2 cellular contexts compared by ENCODE assay signal in genomic region chr12:117664169-117664568, GRCh38.
TF ChIP-seq lines count a peak whose summit lies in the region.

No MANE protein-coding gene starts in this region.

TF ChIP-seq in HEK293, 187 proteins besides CTCF, POLR2A, EP300 and RAD21:
- TF ChIP-seq ZNF114 (tag by site-specific recombination; IDR thresholded peaks at IDR 0.05) (no peak), ZBTB20 (tag by site-specific recombination; IDR thresholded peaks at IDR 0.05) (no peak), ZNF626 (tag by site-specific recombination; IDR thresholded peaks at IDR 0.05) (no peak), ZNF112 (tag by site-specific recombination; IDR thresholded peaks at IDR 0.05) (no peak), ZNF596 (tag by site-specific recombination; IDR thresholded peaks at IDR 0.05) (no peak), ZIC2 (tag by site-specific recombination; IDR thresholded peaks at IDR 0.05) (peak; percentile 68), KLF9 (tag by site-specific recombination; IDR thresholded peaks at IDR 0.05; ENCODE audit: low read depth) (no peak)

TF ChIP-seq in H1, 55 proteins besides CTCF, POLR2A, EP300 and RAD21:
- TF ChIP-seq TAF1 (IDR thresholded peaks at IDR 0.05; ENCODE audit: low read depth, low read length) (no peak), TEAD4 (IDR thresholded peaks at IDR 0.05; ENCODE audit: low read depth, low read length) (no peak), CBX8 (IDR thresholded peaks at IDR 0.05; ENCODE audit: borderline replicate concordance, low read depth, low read length) (no peak), MAX (IDR thresholded peaks at IDR 0.05) (no peak), RBBP5 (IDR thresholded peaks at IDR 0.05; ENCODE audit: borderline replicate concordance, low read depth, low read length) (no peak), RNF2 (IDR thresholded peaks at IDR 0.05; ENCODE audit: borderline replicate concordance, low read depth, low read length, missing control alignments, poor library complexity, severe bottlenecking) (no peak), YY1 (IDR thresholded peaks at IDR 0.05; ENCODE audit: low read depth, low read length) (no peak), JUN (IDR thresholded peaks at IDR 0.05; ENCODE audit: low read depth, low read length) (no peak), SIX5 (IDR thresholded peaks at IDR 0.05; ENCODE audit: low read depth, low read length) (no peak), TAF7 (optimal IDR thresholded peaks at IDR 0.05; ENCODE audit: borderline replicate concordance, low read depth, low read length) (no peak), BACH1 (IDR thresholded peaks at IDR 0.05; ENCODE audit: low read length) (no peak), E2F6 (IDR thresholded peaks at IDR 0.05) (no peak)
